26 cellular contexts compared by ENCODE assay signal in genomic region chr10:75460059-75460458, GRCh38. TPM values are rescaled to one million over a fixed set of nuclear protein-coding genes. Genes with fewer than 3 reads are reported as not detected.
DNase-seq lines count a peak whose midpoint lies in the region; ATAC-seq, FAIRE-seq and TF ChIP-seq lines count a peak whose summit lies in the region.
"Had no signal": no experiment of that assay in that cellular context is flagged by ENCODE, and none has a peak within 500 bp of the region (broad histone marks: within the 10 kb centered on the region; RNA-seq: fewer than 3 reads in every experiment).

No MANE protein-coding gene starts in this region.

- H3K4me3 ChIP-seq in A549, result no peak overlapping the region
- H3K4me3 ChIP-seq in IMR-90 (ENCODE audit: insufficient read depth, low read depth, low read length), result no peak overlapping the region
- H3K4me3 ChIP-seq in H1 (ENCODE audit: extremely low read depth in 1 of 4, insufficient read depth in 2 of 4, low read depth in 3 of 4, low read length in 4 of 4), result no peak overlapping the region
- H3K4me3 ChIP-seq: BLaER1 treated with 17β-estradiol and CSF1 and Interleukin-3, amounts not matched to agents 10 nM and 100 nM; GM12878 had no signal

- BruUV-seq in IMR-90 (replicated peaks; lab: Mats Ljungman, UMichigan), result no TSS peak

- H2BK12ac ChIP-seq in H1 (ENCODE audit: low read depth, low read length), result no peak overlapping the region

- ATAC-seq in A549 (no peak), IMR-90 (ENCODE audit: low read depth) (no peak)
- ATAC-seq: CD8-positive, alpha-beta T cell; GM12878 had no signal

- H4K20me1 ChIP-seq in IMR-90 (ENCODE audit: insufficient read depth, low read length), result no peaks in the 10 kb centered on the region
- H4K20me1 ChIP-seq in H1 (replicated peaks in 1 of 2; ENCODE audit: control insufficient read depth in 1 of 2, insufficient read depth in 2 of 2, low read length in 2 of 2), result no peaks in the 10 kb centered on the region
- H4K20me1 ChIP-seq: BLaER1 treated with 17β-estradiol and CSF1 and Interleukin-3, amounts not matched to agents 10 nM and 100 nM had no signal

- no peak overlapping the region for H3K23ac ChIP-seq in IMR-90 (ENCODE audit: low read depth, low read length)
- H3K23ac ChIP-seq in H1 (ENCODE audit: insufficient read length), result no peak overlapping the region

- CTCF ChIA-PET in A549 (lab: Yijun Ruan, JAX), result no interaction called here
- CTCF ChIA-PET in IMR-90 (lab: Yijun Ruan, JAX), result no interaction called here
- CTCF ChIA-PET in H1 (lab: Charles Lee; ENCODE audit: partially characterized antibody), result no interaction called here

- H2BK15ac ChIP-seq in IMR-90 (ENCODE audit: low read depth, low read length), result no peak overlapping the region
- no peak overlapping the region for H2BK15ac ChIP-seq in H1 (ENCODE audit: low read length)

- no peak overlapping the region for H2AK9ac ChIP-seq in IMR-90 (replicated peaks; ENCODE audit: low read depth, low read length, poor library complexity)

- no peaks in the 10 kb centered on the region for H3K9me1 ChIP-seq in IMR-90 (ENCODE audit: insufficient read depth, low read length)

- H3K4ac ChIP-seq in IMR-90 (ENCODE audit: low read depth, low read length) (no peak overlapping the region), H1 (replicated peaks; ENCODE audit: insufficient read length, low read depth, low read length) (no peak overlapping the region)

- in situ Hi-C loops in IMR-90 (cut with MboI; ENCODE audit: low sequenced_read_pairs), result no loop called here

- no peaks in the 10 kb centered on the region for H3K79me2 ChIP-seq in H1 (ENCODE audit: control insufficient read depth in 1 of 2, insufficient read depth in 2 of 2, low read length in 2 of 2)

- H3K27ac ChIP-seq in A549, result no peak overlapping the region
- H3K27ac ChIP-seq in IMR-90 (ENCODE audit: insufficient read depth, low read length), result no peak overlapping the region
- H3K27ac ChIP-seq in H1 (ENCODE audit: low read depth, low read length), result no peak overlapping the region
- H3K27ac ChIP-seq: BLaER1 treated with 17β-estradiol and CSF1 and Interleukin-3, amounts not matched to agents 10 nM and 100 nM; C4-2B had no signal

- H3K36me3 ChIP-seq in IMR-90 (ENCODE audit: control insufficient read depth, insufficient read depth, low read length) (no peaks in the 10 kb centered on the region), H1 (ENCODE audit: control insufficient read depth in 2 of 4, insufficient read depth in 4 of 4, low read length in 3 of 4) (no peaks in the 10 kb centered on the region)
- H3K36me3 ChIP-seq: BLaER1 treated with 17β-estradiol and CSF1 and Interleukin-3, amounts not matched to agents 10 nM and 100 nM had no signal

- no peak overlapping the region for H4K5ac ChIP-seq in IMR-90 (ENCODE audit: low read depth, low read length)
- no peak overlapping the region for H4K5ac ChIP-seq in H1 (ENCODE audit: insufficient read length, low read depth, low read length)

- H3K9ac ChIP-seq in IMR-90 (ENCODE audit: low read depth, low read length), result no peak overlapping the region
- H3K9ac ChIP-seq in H1 (replicated peaks in 1 of 4; ENCODE audit: extremely low read depth in 1 of 4, low read depth in 3 of 4, low read length in 3 of 4), result no peak overlapping the region
- H3K9ac ChIP-seq: BLaER1 treated with 17β-estradiol and CSF1 and Interleukin-3, amounts not matched to agents 10 nM and 100 nM had no signal

- POLR2A ChIA-PET in A549 (lab: Yijun Ruan, JAX) (no interaction called here), IMR-90 (lab: Charles Lee; ENCODE audit: unreplicated experiment) (no interaction called here), H1 (lab: Charles Lee; ENCODE audit: partially characterized antibody) (no interaction called here)

- H3K18ac ChIP-seq in IMR-90 (ENCODE audit: low read depth, low read length), result no peak overlapping the region
- H3K18ac ChIP-seq in H1 (ENCODE audit: extremely low read depth, low read length), result no peak overlapping the region

- no peak overlapping the region for H2BK20ac ChIP-seq in IMR-90 (ENCODE audit: low read depth, low read length)
- no peak overlapping the region for H2BK20ac ChIP-seq in H1 (ENCODE audit: low read length)

- no peak overlapping the region for H3K4me2 ChIP-seq in A549
- H3K4me2 ChIP-seq in IMR-90 (ENCODE audit: low read depth, low read length), result no peak overlapping the region
- no peak overlapping the region for H3K4me2 ChIP-seq in H1 (ENCODE audit: insufficient read depth in 1 of 2, low read depth in 2 of 2, low read length in 2 of 2)
- H3K4me2 ChIP-seq: BLaER1 treated with 17β-estradiol and CSF1 and Interleukin-3, amounts not matched to agents 10 nM and 100 nM had no signal

- H3K14ac ChIP-seq in IMR-90 (replicated peaks; ENCODE audit: low read depth, low read length), result no peak overlapping the region
- H3K14ac ChIP-seq in H1 (ENCODE audit: insufficient read length), result no peak overlapping the region

- H2BK5ac ChIP-seq in IMR-90 (ENCODE audit: low read depth, low read length, poor library complexity, severe bottlenecking) (no peak overlapping the region), H1 (ENCODE audit: low read depth, low read length) (no peak overlapping the region)

- H4K91ac ChIP-seq in IMR-90 (ENCODE audit: insufficient read depth, low read depth, low read length) (no peak overlapping the region), H1 (replicated peaks; ENCODE audit: insufficient read length, low read length) (no peak overlapping the region)

- H3K79me1 ChIP-seq in IMR-90 (ENCODE audit: low read depth in 1 of 2, low read length in 2 of 2), result no peaks in the 10 kb centered on the region
- no peaks in the 10 kb centered on the region for H3K79me1 ChIP-seq in H1 (ENCODE audit: low read depth, low read length)

- no peaks in the 10 kb centered on the region for H3K9me3 ChIP-seq in A549
- H3K9me3 ChIP-seq in IMR-90 (ENCODE audit: control insufficient read depth, insufficient read depth, low read length), result no peaks in the 10 kb centered on the region
- H3K9me3 ChIP-seq in H1 (ENCODE audit: insufficient read depth in 2 of 2, low read depth in 1 of 2, low read length in 1 of 2), result no peaks in the 10 kb centered on the region
- H3K9me3 ChIP-seq: BLaER1 treated with 17β-estradiol and CSF1 and Interleukin-3, amounts not matched to agents 10 nM and 100 nM had no signal

- H3K23me2 ChIP-seq in H1 (ENCODE audit: low read depth, low read length), result no peaks in the 10 kb centered on the region

- H2BK120ac ChIP-seq in IMR-90 (ENCODE audit: low read depth, low read length), result no peak overlapping the region
- H2BK120ac ChIP-seq in H1 (replicated peaks; ENCODE audit: low read depth, low read length), result no peak overlapping the region

- TF ChIP-seq POLR2A in A549 (IDR thresholded peaks at IDR 0.05; ENCODE audit: low read length) (no peak), IMR-90 (IDR thresholded peaks at IDR 0.05; ENCODE audit: low read depth, low read length) (no peak), H1 (IDR thresholded peaks at IDR 0.05; ENCODE audit: control extremely low read depth in 1 of 2, low read depth in 2 of 2, low read length in 2 of 2) (no peak)

- H3K56ac ChIP-seq in IMR-90 (ENCODE audit: extremely low read depth, insufficient read depth, low read length) (no peak overlapping the region), H1 (replicated peaks; ENCODE audit: insufficient read length, low read depth, low read length) (no peak overlapping the region)

- H4K8ac ChIP-seq in IMR-90 (ENCODE audit: low read depth in 2 of 2, low read length in 2 of 2), result no peak overlapping the region
- no peak overlapping the region for H4K8ac ChIP-seq in H1 (ENCODE audit: extremely low read depth, insufficient read depth, low read length)

- H3K27me3 ChIP-seq in IMR-90 (ENCODE audit: control insufficient read depth, insufficient read depth, low read length) (peaks cover 7% of the 10 kb centered on the region), H1 (replicated peaks in 1 of 4; ENCODE audit: control insufficient read depth in 3 of 4, extremely low read depth in 1 of 4, insufficient read depth in 3 of 4, low read length in 3 of 4) (no peaks in the 10 kb centered on the region; a peak in 1 of 7 replicates)
- H3K27me3 ChIP-seq: BLaER1 treated with 17β-estradiol and CSF1 and Interleukin-3, amounts not matched to agents 10 nM and 100 nM had no signal

- H2AK5ac ChIP-seq in IMR-90 (ENCODE audit: low read depth, low read length) (no peak overlapping the region), H1 (ENCODE audit: low read depth, low read length) (no peak overlapping the region)

- TF ChIP-seq RAD21 in A549 (conservative IDR thresholded peaks at IDR 0.05 in 1 of 2, IDR thresholded peaks at IDR 0.05 in 1 of 2) (no peak), IMR-90 (IDR thresholded peaks at IDR 0.05; ENCODE audit: low read length) (no peak), H1 (IDR thresholded peaks at IDR 0.05 in 1 of 2, conservative IDR thresholded peaks at IDR 0.05 in 1 of 2; ENCODE audit: low read depth in 2 of 2, low read length in 2 of 2) (no peak)

- FAIRE-seq in A549 (lab: Jason Lieb, UNC), result no peak
- FAIRE-seq in H1 (lab: Jason Lieb, UNC), result no peak
- FAIRE-seq: GM12878, GM12892, GM18507 had no signal

- intact Hi-C loops in IMR-90 (cut with micrococcal nuclease), result no loop called here

- dilution Hi-C loops in IMR-90 (cut with HindIII; ENCODE audit: low sequenced_read_pairs, unreplicated experiment), result no loop called here

- H2AFZ ChIP-seq in IMR-90 (replicated peaks; ENCODE audit: low read length, poor library complexity) (no peak overlapping the region), H1 (ENCODE audit: low read length) (no peak overlapping the region)

- peaks cover 8% of the 10 kb centered on the region; the same call in 1 of the 3 replicates for H3K4me1 ChIP-seq in A549
- peaks cover 2% of the 10 kb centered on the region; the same call in 1 of the 2 replicates for H3K4me1 ChIP-seq in IMR-90 (ENCODE audit: control insufficient read depth, insufficient read depth, low read length)
- peaks cover 3 to 14% (median 8%) of the 10 kb centered on the region in 4 experiments; a peak in 6 of 7 replicates for H3K4me1 ChIP-seq in H1 (replicated peaks in 1 of 4; ENCODE audit: control insufficient read depth in 3 of 4, insufficient read depth in 4 of 4, low read length in 3 of 4)

- TF ChIP-seq EP300 in A549 (IDR thresholded peaks at IDR 0.05) (no peak), H1 (IDR thresholded peaks at IDR 0.05; ENCODE audit: borderline replicate concordance in 1 of 2, low read depth in 2 of 2, low read length in 2 of 2) (no peak)

- DNase-seq in A549 (ENCODE audit: low read depth in 1 of 2, low spot score in 1 of 2) (no peak), IMR-90 (no peak), H1 (ENCODE audit: low read depth in 1 of 2, low spot score in 2 of 2) (no peak), SHP77 (lab: John Stamatoyannopoulos, UW) (no peak), NCI-H2171 treated with DMSO at 0.1 percent for 48 hours (lab: John Stamatoyannopoulos, UW) (no peak)
- DNase-seq: 8988T; AML-193; CD4-positive, alpha-beta T cell; CD8-positive, alpha-beta T cell; COR-L47; DMS 273 treated with DMSO at 0.1 percent for 48 hours; DMS153; DMS53; DMS79; DND-41; EL; GDM1 had no signal

- WGBS in A549 (ENCODE audit: missing lambda C conversion rate), result 88% methylated on average over 1 of the region's 1 CpG
- WGBS in IMR-90 (ENCODE audit: extremely low coverage in 2 of 2, insufficient read length in 1 of 2), 2 experiments, result 100% methylated on average over 1 of the region's 1 CpG; no CpG with 5 or more reads in 1 of the 2 experiments
- 100% methylated on average over 1 of the region's 1 CpG for WGBS in H1 (ENCODE audit: extremely low coverage in 1 of 2, insufficient coverage in 1 of 2, insufficient read length in 1 of 2, insufficient replicate concordance in 2 of 2, low coverage in 1 of 2, low lambda C conversion rate in 2 of 2, missing lambda C conversion rate in 1 of 2), 2 experiments

- TF ChIP-seq CTCF in A549 (IDR thresholded peaks at IDR 0.05) (no peak), IMR-90 (conservative IDR thresholded peaks at IDR 0.05; ENCODE audit: low read depth, low read length) (no peak), H1 (IDR thresholded peaks at IDR 0.05; ENCODE audit: control extremely low read depth in 1 of 3, insufficient read depth in 1 of 3, low read depth in 1 of 3, low read length in 3 of 3) (no peak)

RNA-seq across cellular contexts. Expression of gene LRMDA, which starts 28.6 kb away (rescaled TPM):
- 5.2 and 5.6 TPM in 2 replicates for polyA plus RNA-seq in A549 (2011; rRNA removed)
- 0.73 and 1.4 TPM in 2 replicates for polyA plus RNA-seq in A549 (2012; cell fraction: cytosol; rRNA removed)
- polyA plus RNA-seq in A549 (2012; cell fraction: nucleus; rRNA removed), result 0.89 and 1.5 TPM in 2 replicates
- polyA plus RNA-seq in A549 (2017; fragmentation: RNase III; extraction: RNeasy Plus Mini Kit Qiagen cat#74134 plus additional on column Dnase treatment), result 4.1 to 5.1 TPM (median 4.6 TPM) in 3 replicates
- 8.2 and 14.0 TPM in 2 replicates for polyA minus RNA-seq in A549 (2011; rRNA and poly(A)+ RNA removed)
- total RNA-seq in IMR-90 (2012; rRNA removed), result under 0.01 TPM in 1 of 2 replicates, not detected in the other
- polyA plus RNA-seq in IMR-90 (2012; rRNA removed), result 0.07 TPM in 1 of 2 replicates, not detected in the other
- 0.01 TPM in 1 of 2 replicates, not detected in the other for polyA plus RNA-seq in IMR-90 (2012; cell fraction: cytosol; rRNA removed)
- not detected in 2 replicates for polyA plus RNA-seq in IMR-90 (2012; cell fraction: nucleus; rRNA removed; ENCODE audit: low replicate concordance)
- 0.86 and 2.4 TPM in 2 replicates for total RNA-seq in H1 (2021; fragmentation: NEBNext Ultra II Directional; extraction: Animal tissue kit (Norgen Biotek cat#: 25700))
- 0.52 and 2.8 TPM in 2 replicates for polyA plus RNA-seq in H1 (2011; rRNA removed)
- polyA plus RNA-seq in H1 (2011; cell fraction: cytosol; rRNA removed), result 1.9 TPM
- 2.3 TPM for polyA plus RNA-seq in H1 (2011; cell fraction: nucleus; rRNA removed)
- 1.3 to 4.1 TPM (median 3.0 TPM) in 4 replicates for polyA plus RNA-seq in H1 (2012, experiment 1 of 2)
- polyA plus RNA-seq in H1 (2012, experiment 2 of 2), result 0.24 TPM
- polyA plus RNA-seq in H1 (2013, experiment 1 of 2), result 0.24 TPM
- 0.39 TPM for polyA plus RNA-seq in H1 (2013, experiment 2 of 2)
- polyA minus RNA-seq in H1 (2011; rRNA and poly(A)+ RNA removed), result 0.63 and 4.4 TPM in 2 replicates
- 1.1 TPM for polyA minus RNA-seq in H1 (2011; cell fraction: cytosol; rRNA and poly(A)+ RNA removed)
- 5.4 TPM for polyA minus RNA-seq in H1 (2011; cell fraction: nucleus; rRNA and poly(A)+ RNA removed)
- total RNA-seq: B cell; CD4-positive, alpha-beta T cell; CD8-positive, alpha-beta T cell; Daoy; G401 had no signal
- polyA plus RNA-seq: BJ had no signal

RNA-seq across cellular contexts. Expression of gene ZNF503, which starts 58.5 kb away (rescaled TPM):
- polyA plus RNA-seq in A549 (2011; rRNA removed) (0.54 and 0.71 TPM in 2 replicates), A549 (2017; fragmentation: RNase III; extraction: RNeasy Plus Mini Kit Qiagen cat#74134 plus additional on column Dnase treatment) (9.5 to 13.1 TPM (median 12.8 TPM) in 3 replicates), IMR-90 (2012; rRNA removed) (5.8 and 7.2 TPM in 2 replicates), H1 (2011; rRNA removed) (0.03 and 0.09 TPM in 2 replicates)
- 1.6 and 2.3 TPM in 2 replicates for polyA plus RNA-seq in A549 (2012; cell fraction: cytosol; rRNA removed)
- polyA plus RNA-seq in A549 (2012; cell fraction: nucleus; rRNA removed), result 5.2 and 8.3 TPM in 2 replicates
- 0.33 and 0.49 TPM in 2 replicates for polyA minus RNA-seq in A549 (2011; rRNA and poly(A)+ RNA removed)
- 0.36 and 0.83 TPM in 2 replicates for total RNA-seq in IMR-90 (2012; rRNA removed)
- 9.6 and 16.1 TPM in 2 replicates for polyA plus RNA-seq in IMR-90 (2012; cell fraction: cytosol; rRNA removed)
- 7.7 and 20.9 TPM in 2 replicates for polyA plus RNA-seq in IMR-90 (2012; cell fraction: nucleus; rRNA removed; ENCODE audit: low replicate concordance)
- total RNA-seq in H1 (2021; fragmentation: NEBNext Ultra II Directional; extraction: Animal tissue kit (Norgen Biotek cat#: 25700)), result 0.13 and 0.27 TPM in 2 replicates
- polyA plus RNA-seq in H1 (2011; cell fraction: cytosol; rRNA removed), result 0.05 TPM
- 0.13 TPM for polyA plus RNA-seq in H1 (2011; cell fraction: nucleus; rRNA removed)
- 0.07 to 0.11 TPM (median 0.08 TPM) in 4 replicates for polyA plus RNA-seq in H1 (2012, experiment 1 of 2)
- 0.14 TPM for polyA plus RNA-seq in H1 (2012, experiment 2 of 2)
- polyA plus RNA-seq in H1 (2013, experiment 1 of 2), result 0.20 TPM
- 0.13 TPM for polyA plus RNA-seq in H1 (2013, experiment 2 of 2)
- not detected in 2 replicates for polyA minus RNA-seq in H1 (2011; rRNA and poly(A)+ RNA removed)
- polyA minus RNA-seq in H1 (2011; cell fraction: cytosol; rRNA and poly(A)+ RNA removed), result not detected
- polyA minus RNA-seq in H1 (2011; cell fraction: nucleus; rRNA and poly(A)+ RNA removed), result 0.20 TPM
- total RNA-seq: B cell; CD8-positive, alpha-beta T cell had no signal

Comparison
In these comparisons a context has a peak if more than half of its experiments do, and no peak if none do; other contexts are left out.
1. Of the 18 proteins assayed by ChIP-seq in both H1 and A549: peak only in H1: none; only in A549: none; in both: CEBPB; in neither: 17.